ENCODE assay signal across 27 cellular contexts in the genomic region with DNA sequence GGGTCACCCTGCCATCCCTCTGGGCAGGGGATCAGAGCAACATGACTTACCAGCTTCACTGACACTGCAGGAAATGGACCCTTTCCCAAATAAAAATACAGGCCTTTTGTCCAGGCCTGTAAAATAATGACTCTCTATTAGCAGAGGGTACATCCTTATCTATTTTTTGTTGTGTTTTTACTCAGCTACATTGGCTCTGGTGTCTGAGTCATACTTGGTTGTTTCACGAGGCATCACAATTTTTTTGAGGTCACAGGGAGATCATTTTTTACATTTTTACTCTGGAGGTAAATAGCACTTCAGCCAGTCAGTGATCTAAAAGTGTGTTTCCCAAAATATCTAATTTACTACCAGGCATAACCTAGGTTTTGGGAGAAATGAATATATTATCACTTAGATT. TPM values are rescaled to one million over a fixed set of nuclear protein-coding genes. Genes with fewer than 3 reads are reported as not detected.
DNase-seq lines count a peak whose midpoint lies in the region; ATAC-seq and TF ChIP-seq lines count a peak whose summit lies in the region.
"Had no signal": no experiment of that assay in that cellular context is flagged by ENCODE, and none has a peak within 500 bp of the region (broad histone marks: within the 10 kb centered on the region; RNA-seq: fewer than 3 reads in every experiment).

No MANE protein-coding gene starts in this region.

- CTCF ChIA-PET in MCF 10A (lab: Yijun Ruan, JAX), result interaction anchor here (0.8 to 1.4 kb wide), 3 partner anchors 9 to 986 kb away, joined by 3 to 5 read pairs (median 4); no protein-coding TSS in a partner anchor

- no peaks in the 10 kb centered on the region for H3K36me3 Mint-ChIP-seq in MCF 10A (ENCODE audit: insufficient read depth, unreplicated experiment)
- H3K36me3 Mint-ChIP-seq: activated naive CD4-positive, alpha-beta T cell treated with anti-CD3 and anti-CD28 coated beads, Interleukin-2, amount 10 ng/mL, durations not matched to agents 7 days and 5 days; stimulated activated memory B cell treated with anti-CD40 and anti-IgM and Interleukin-4, amounts not matched to agents 10 μg/mL and 1 μg/mL and 100 μg/mL, for 72 hours had no signal

- peak overlapping the region; percentile 16 to 52 for H3K27ac ChIP-seq in breast epithelium
- H3K27ac ChIP-seq: 22Rv1, epithelial cell of prostate, prostate gland, SJCRH30, testis had no signal

- no peaks in the 10 kb centered on the region for H3K27me3 Mint-ChIP-seq in MCF 10A (ENCODE audit: insufficient read depth, unreplicated experiment)
- H3K27me3 Mint-ChIP-seq: activated naive CD4-positive, alpha-beta T cell treated with anti-CD3 and anti-CD28 coated beads, Interleukin-2, amount 10 ng/mL, durations not matched to agents 7 days and 5 days had no signal

- POLR2A ChIA-PET in MCF 10A (lab: Yijun Ruan, JAX), result interaction anchor here (1.0 kb wide), 1 partner anchor 9 kb away, joined by 3 read pairs; no protein-coding TSS in a partner anchor

- intact Hi-C loops in breast epithelium (cut with DNase I; ENCODE audit: low total_unique reads), result no loop called here
- intact Hi-C loops in MCF 10A (cut with micrococcal nuclease), result no loop called here

- no peaks in the 10 kb centered on the region for H3K4me1 ChIP-seq in breast epithelium
- H3K4me1 ChIP-seq: prostate gland, SJCRH30, testis had no signal

- TF ChIP-seq CTCF in breast epithelium (IDR thresholded peaks at IDR 0.05) (no peak), MCF 10A (IDR thresholded peaks at IDR 0.05; ENCODE audit: unreplicated experiment) (no peak), fibroblast of villous mesenchyme (IDR thresholded peaks at IDR 0.05; ENCODE audit: insufficient read depth, low read depth, low read length) (no peak)

- peaks cover 15% of the 10 kb centered on the region for H3K4me1 Mint-ChIP-seq in MCF 10A (ENCODE audit: insufficient read depth, unreplicated experiment)
- H3K4me1 Mint-ChIP-seq: activated naive CD4-positive, alpha-beta T cell treated with anti-CD3 and anti-CD28 coated beads, Interleukin-2, amount 10 ng/mL, durations not matched to agents 7 days and 5 days; stimulated activated memory B cell treated with anti-CD40 and anti-IgM and Interleukin-4, amounts not matched to agents 10 μg/mL and 1 μg/mL and 100 μg/mL, for 72 hours had no signal

- no peaks in the 10 kb centered on the region for H3K9me3 ChIP-seq in breast epithelium
- H3K9me3 ChIP-seq: prostate gland, SJCRH30, testis had no signal

- no peaks in the 10 kb centered on the region for H3K36me3 ChIP-seq in breast epithelium
- H3K36me3 ChIP-seq: prostate gland, SJCRH30 had no signal

- H3K27ac Mint-ChIP-seq in MCF 10A (ENCODE audit: low read depth, unreplicated experiment), result no peak overlapping the region
- H3K27ac Mint-ChIP-seq: activated naive CD4-positive, alpha-beta T cell treated with anti-CD3 and anti-CD28 coated beads, Interleukin-2, amount 10 ng/mL, durations not matched to agents 7 days and 5 days; activated T-cell treated with anti-CD3 and anti-CD28 coated beads, Interleukin-2, amount 50 U/mL, for 72 hours; stimulated activated memory B cell treated with anti-CD40 and anti-IgM and Interleukin-4, amounts not matched to agents 10 μg/mL and 1 μg/mL and 100 μg/mL, for 72 hours; T-helper 17 cell had no signal

- no peak for DNase-seq in breast epithelium (ENCODE audit: low spot score in 2 of 2)
- no peak for DNase-seq in MCF 10A (ENCODE audit: unreplicated experiment)
- DNase-seq in fibroblast of villous mesenchyme (ENCODE audit: low read depth), result peak; percentile 10
- DNase-seq in NCI-H2081 (lab: John Stamatoyannopoulos, UW), result no peak
- DNase-seq in SHP77 treated with DMSO at 0.1 percent for 48 hours (lab: John Stamatoyannopoulos, UW), result no peak
- no peak for DNase-seq in NCI-H345 (lab: John Stamatoyannopoulos, UW)
- DNase-seq: activated CD4-positive, alpha-beta T cell treated with anti-CD3 and anti-CD28 coated beads for 48 hours; activated naive CD4-positive, alpha-beta T cell treated with anti-CD3 and anti-CD28 coated beads, Interleukin-2, amount 10 ng/mL, durations not matched to agents 7 days and 5 days; activated T-cell treated with anti-CD3 and anti-CD28 coated beads, Interleukin-2, amount 50 U/mL, for 72 hours; anterior cingulate cortex; COR-L47; DND-41; hippocampal formation; NCI-H1694 treated with DMSO at 0.1 percent for 48 hours; NCI-H2227 treated with DMSO at 0.1 percent for 48 hours; OCI-M1; SJCRH30; stimulated activated CD4-positive, alpha-beta T cell treated with anti-CD3 and anti-CD28 coated beads, Interleukin-1b, Interleukin-23, amount 100 ng/mL, for 48 hours; T-helper 17 cell; testis had no signal

- no peak for TF ChIP-seq POLR2A in breast epithelium (IDR thresholded peaks at IDR 0.05)

- ATAC-seq in SK-N-SH treated with all-trans-retinoic acid at 6 μM for 48 hours (peak; percentile 60), GM21576 (IDR thresholded peaks at IDR 0.05; ENCODE audit: unreplicated experiment) (no peak)
- ATAC-seq: activated T-cell treated with anti-CD3 and anti-CD28 coated beads, Interleukin-2, amount 50 U/mL, for 72 hours; stimulated activated memory B cell treated with anti-CD40 and anti-IgM and Interleukin-4, amounts not matched to agents 10 μg/mL and 1 μg/mL and 100 μg/mL, for 72 hours; T-helper 17 cell had no signal

- H3K4me3 Mint-ChIP-seq in MCF 10A (ENCODE audit: unreplicated experiment), result no peak overlapping the region
- H3K4me3 Mint-ChIP-seq: activated naive CD4-positive, alpha-beta T cell treated with anti-CD3 and anti-CD28 coated beads, Interleukin-2, amount 10 ng/mL, durations not matched to agents 7 days and 5 days; activated T-cell treated with anti-CD3 and anti-CD28 coated beads, Interleukin-2, amount 50 U/mL, for 72 hours; stimulated activated memory B cell treated with anti-CD40 and anti-IgM and Interleukin-4, amounts not matched to agents 10 μg/mL and 1 μg/mL and 100 μg/mL, for 72 hours; T-helper 17 cell had no signal

- no peaks in the 10 kb centered on the region for H3K9me3 Mint-ChIP-seq in MCF 10A (ENCODE audit: unreplicated experiment)
- H3K9me3 Mint-ChIP-seq: activated naive CD4-positive, alpha-beta T cell treated with anti-CD3 and anti-CD28 coated beads, Interleukin-2, amount 10 ng/mL, durations not matched to agents 7 days and 5 days; activated T-cell treated with anti-CD3 and anti-CD28 coated beads, Interleukin-2, amount 50 U/mL, for 72 hours; stimulated activated memory B cell treated with anti-CD40 and anti-IgM and Interleukin-4, amounts not matched to agents 10 μg/mL and 1 μg/mL and 100 μg/mL, for 72 hours had no signal

- no TSS peak for BruUV-seq in MCF 10A (replicated peaks; lab: Mats Ljungman, UMichigan)

- H3K4me3 ChIP-seq in breast epithelium (no peak overlapping the region), fibroblast of villous mesenchyme (ENCODE audit: low read depth, low read length) (no peak overlapping the region)
- H3K4me3 ChIP-seq: lung, prostate gland, SJCRH30, testis had no signal

- no peaks in the 10 kb centered on the region for H3K27me3 ChIP-seq in breast epithelium
- H3K27me3 ChIP-seq: SJCRH30, testis had no signal

TF ChIP-seq in SK-N-SH treated with all-trans-retinoic acid at 6 μM for 48 hours, 23 proteins besides CTCF, POLR2A, EP300 and RAD21:
- no peak for TF ChIP-seq ZNF8 (CRISPR knock-in tag; IDR thresholded peaks at IDR 0.05)
- no peak for TF ChIP-seq ZC3H10 (CRISPR knock-in tag; IDR thresholded peaks at IDR 0.05)
- no peak for TF ChIP-seq BACH2 (CRISPR knock-in tag; IDR thresholded peaks at IDR 0.05; ENCODE audit: borderline replicate concordance)
- no peak for TF ChIP-seq OSR1 (CRISPR knock-in tag; IDR thresholded peaks at IDR 0.05)
- no peak for TF ChIP-seq ZFP30 (CRISPR knock-in tag; IDR thresholded peaks at IDR 0.05)
- TF ChIP-seq ZNF70 (CRISPR knock-in tag; IDR thresholded peaks at IDR 0.05), result no peak
- no peak for TF ChIP-seq ARNTL (CRISPR knock-in tag; IDR thresholded peaks at IDR 0.05; ENCODE audit: borderline replicate concordance, low read depth)
- TF ChIP-seq, protein P1, sequence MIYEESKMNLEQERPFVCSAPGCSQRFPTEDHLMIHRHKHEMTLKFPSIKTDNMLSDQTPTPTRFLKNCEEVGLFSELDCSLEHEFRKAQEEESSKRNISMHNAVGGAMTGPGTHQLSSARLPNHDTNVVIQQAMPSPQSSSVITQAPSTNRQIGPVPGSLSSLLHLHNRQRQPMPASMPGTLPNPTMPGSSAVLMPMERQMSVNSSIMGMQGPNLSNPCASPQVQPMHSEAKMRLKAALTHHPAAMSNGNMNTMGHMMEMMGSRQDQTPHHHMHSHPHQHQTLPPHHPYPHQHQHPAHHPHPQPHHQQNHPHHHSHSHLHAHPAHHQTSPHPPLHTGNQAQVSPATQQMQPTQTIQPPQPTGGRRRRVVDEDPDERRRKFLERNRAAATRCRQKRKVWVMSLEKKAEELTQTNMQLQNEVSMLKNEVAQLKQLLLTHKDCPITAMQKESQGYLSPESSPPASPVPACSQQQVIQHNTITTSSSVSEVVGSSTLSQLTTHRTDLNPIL (CRISPR knock-in tag; IDR thresholded peaks at IDR 0.05; ENCODE audit: low read depth), result no peak
- TF ChIP-seq SNAI2 (CRISPR knock-in tag; IDR thresholded peaks at IDR 0.05), result no peak
- TF ChIP-seq CSDC2 (CRISPR knock-in tag; IDR thresholded peaks at IDR 0.05), result no peak
- no peak for TF ChIP-seq PPARA (CRISPR knock-in tag; IDR thresholded peaks at IDR 0.05; ENCODE audit: borderline replicate concordance)
- TF ChIP-seq TCF4 (CRISPR knock-in tag; IDR thresholded peaks at IDR 0.05; ENCODE audit: borderline replicate concordance), result no peak
- TF ChIP-seq ESRRG (CRISPR knock-in tag; IDR thresholded peaks at IDR 0.05), result no peak

RNA-seq across cellular contexts. Expression of a gene that starts 6.9 kb away (rescaled TPM):
- total RNA-seq in breast epithelium, result 1 to 10 TPM in 1 of 3 donors, under 1 TPM in 2; 0.32 to 1.2 (median 0.33) TPM
- not detected in 2 replicates for total RNA-seq in MCF 10A (2022)
- total RNA-seq in fibroblast of villous mesenchyme, result under 0.01 TPM in 1 of 2 replicates, not detected in the other
- total RNA-seq: activated T-cell treated with anti-CD3 and anti-CD28 coated beads, Interleukin-2, amount 50 U/mL, for 72 hours; T-helper 17 cell had no signal
